In genomic region chr16:50593410-50594139, GRCh38 we compare ENCODE assay signal across 11 cellular contexts. TPM values are rescaled to one million over a fixed set of nuclear protein-coding genes. Genes with fewer than 3 reads are reported as not detected.
DNase-seq lines count a peak whose midpoint lies in the region; ATAC-seq and TF ChIP-seq lines count a peak whose summit lies in the region.
"Had no signal": no experiment of that assay in that cellular context is flagged by ENCODE, and none has a peak within 500 bp of the region (broad histone marks: within the 10 kb centered on the region; RNA-seq: fewer than 3 reads in every experiment).

No MANE protein-coding gene starts in this region.

- H3K4me1 Mint-ChIP-seq in GM23338 = peaks cover 22% of the 10 kb centered on the region; the same call in 2 of the 3 replicates
- H3K4me1 Mint-ChIP-seq in progenitor cell of endocrine pancreas (ENCODE audit: low read depth) = no peaks in the 10 kb centered on the region

- DNase-seq in GM23338 (ENCODE audit: low spot score) = peak; percentile 87
- peak; percentile 48 for DNase-seq in SK-N-SH
- peak; percentile 31 for DNase-seq in fibroblast of pulmonary artery (ENCODE audit: low read depth)
- DNase-seq in progenitor cell of endocrine pancreas (ENCODE audit: low spot score, unreplicated experiment) = no peak
- DNase-seq in central memory CD4-positive, alpha-beta T cell = no peak
- DNase-seq in suprapubic skin (ENCODE audit: low spot score in 2 of 2) = no peak
- DNase-seq: activated CD8-positive, alpha-beta memory T cell treated with anti-CD3 and anti-CD28 coated beads for 24 hours; EL; naive B cell had no signal

- TF ChIP-seq CTCF in GM23338 (conservative IDR thresholded peaks at IDR 0.05; ENCODE audit: low read depth in 2 of 2) (peak; percentile 68 to 77), SK-N-SH (IDR thresholded peaks at IDR 0.05) (peak; percentile 33; the same call in 1 of the 2 replicates), fibroblast of pulmonary artery (IDR thresholded peaks at IDR 0.05; ENCODE audit: low read length, missing control alignments) (peak; percentile 28), progenitor cell of endocrine pancreas (IDR thresholded peaks at IDR 0.05; ENCODE audit: unreplicated experiment) (peak; percentile 56), suprapubic skin (IDR thresholded peaks at IDR 0.05) (no peak)

- H2AFZ ChIP-seq in GM23338 (no peak overlapping the region), SK-N-SH (ENCODE audit: low read depth) (no peak overlapping the region)

- no peaks in the 10 kb centered on the region for H3K36me3 ChIP-seq in GM23338 (ENCODE audit: insufficient read depth)
- H3K36me3 ChIP-seq in SK-N-SH (replicated peaks in 1 of 2; ENCODE audit: control insufficient read depth in 1 of 2, insufficient read depth in 2 of 2, low read length in 1 of 2) = no peaks in the 10 kb centered on the region
- no peaks in the 10 kb centered on the region for H3K36me3 ChIP-seq in suprapubic skin

- H3K27ac Mint-ChIP-seq in GM23338 = peak overlapping the region; percentile 93; the same call in 1 of the 2 replicates
- H3K27ac Mint-ChIP-seq in progenitor cell of endocrine pancreas = peak overlapping the region; percentile 64

- TF ChIP-seq POLR2A in suprapubic skin (IDR thresholded peaks at IDR 0.05) = no peak

- H3K27me3 ChIP-seq in GM23338 (ENCODE audit: insufficient read depth) = no peaks in the 10 kb centered on the region
- no peaks in the 10 kb centered on the region for H3K27me3 ChIP-seq in SK-N-SH (ENCODE audit: insufficient read depth)
- no peaks in the 10 kb centered on the region for H3K27me3 ChIP-seq in suprapubic skin

- no peaks in the 10 kb centered on the region for H4K20me1 ChIP-seq in GM23338 (replicated peaks; ENCODE audit: insufficient read depth)
- no peaks in the 10 kb centered on the region for H4K20me1 ChIP-seq in SK-N-SH (ENCODE audit: insufficient read depth)

- TF ChIP-seq RAD21 in SK-N-SH (IDR thresholded peaks at IDR 0.05; ENCODE audit: low read length) = peak; percentile 50

- H3K27ac ChIP-seq in GM23338 (ENCODE audit: low read depth) (no peak overlapping the region), SK-N-SH (ENCODE audit: low read depth in 2 of 2, low read length in 1 of 2) (no peak overlapping the region), suprapubic skin (no peak overlapping the region)

- H3K36me3 Mint-ChIP-seq in GM23338 (ENCODE audit: low read depth) = no peaks in the 10 kb centered on the region
- H3K36me3 Mint-ChIP-seq in progenitor cell of endocrine pancreas (ENCODE audit: insufficient read depth) = no peaks in the 10 kb centered on the region

- H3K9me3 ChIP-seq in SK-N-SH (no peaks in the 10 kb centered on the region), suprapubic skin (no peaks in the 10 kb centered on the region)

- no peak overlapping the region for H3K4me3 Mint-ChIP-seq in GM23338
- no peak overlapping the region for H3K4me3 Mint-ChIP-seq in progenitor cell of endocrine pancreas (ENCODE audit: low read depth)

- ATAC-seq in GM23338 (peak; percentile 86), GM19351 (IDR thresholded peaks at IDR 0.05; ENCODE audit: unreplicated experiment) (no peak), HG03342 (IDR thresholded peaks at IDR 0.05; ENCODE audit: unreplicated experiment) (no peak)

- WGBS in SK-N-SH (ENCODE audit: low lambda C conversion rate) = 70% methylated on average over 9 of the region's 9 CpGs
- WGBS in suprapubic skin = 91% methylated on average over 9 of the region's 9 CpGs

- peaks cover 10% of the 10 kb centered on the region for H3K27me3 Mint-ChIP-seq in GM23338 (ENCODE audit: insufficient read depth, low read depth, poor library complexity)
- no peaks in the 10 kb centered on the region for H3K27me3 Mint-ChIP-seq in progenitor cell of endocrine pancreas

- POLR2A ChIA-PET in SK-N-SH (lab: Yijun Ruan, JAX) = no interaction called here

- CTCF ChIA-PET in SK-N-SH (lab: Yijun Ruan, JAX) = interaction anchor here (0.6 to 4.6 kb wide), 12 partner anchors 10 to 397 kb away, joined by 3 to 29 read pairs (median 4); no protein-coding TSS in a partner anchor

- no peaks in the 10 kb centered on the region for H3K79me2 ChIP-seq in GM23338 (replicated peaks; ENCODE audit: insufficient read depth)
- H3K79me2 ChIP-seq in SK-N-SH (ENCODE audit: insufficient read depth) = no peaks in the 10 kb centered on the region

- TF ChIP-seq EP300 in SK-N-SH (IDR thresholded peaks at IDR 0.05; ENCODE audit: borderline replicate concordance in 1 of 2, low read depth in 1 of 2, low read length in 1 of 2) (no peak), suprapubic skin (IDR thresholded peaks at IDR 0.05) (no peak)

- H3K9me2 ChIP-seq in GM23338 (ENCODE audit: insufficient read depth) = no peaks in the 10 kb centered on the region
- H3K9me2 ChIP-seq in SK-N-SH = no peaks in the 10 kb centered on the region

- no peak overlapping the region for H3K9ac ChIP-seq in SK-N-SH

- H3F3A ChIP-seq in GM23338 (replicated peaks; ENCODE audit: low read depth) (no peaks in the 10 kb centered on the region), SK-N-SH (replicated peaks; ENCODE audit: insufficient read depth) (no peaks in the 10 kb centered on the region)

- H3K4me3 ChIP-seq in GM23338 = no peak overlapping the region
- H3K4me3 ChIP-seq in SK-N-SH (ENCODE audit: low read depth in 2 of 2, low read length in 1 of 2) = no peak overlapping the region; a peak in 1 of 4 replicates
- H3K4me3 ChIP-seq in fibroblast of pulmonary artery (replicated peaks; ENCODE audit: low read depth, low read length) = no peak overlapping the region
- no peak overlapping the region for H3K4me3 ChIP-seq in suprapubic skin

- H3K9me3 Mint-ChIP-seq in GM23338 = no peaks in the 10 kb centered on the region
- no peaks in the 10 kb centered on the region for H3K9me3 Mint-ChIP-seq in progenitor cell of endocrine pancreas (ENCODE audit: low read depth)

- H3K4me2 ChIP-seq in GM23338 (no peak overlapping the region), SK-N-SH (no peak overlapping the region)

- 0 out of 2 replicates have a peak, but pooled peaks cover 3% of the 10 kb centered on the region for H3K4me1 ChIP-seq in GM23338 (ENCODE audit: insufficient read depth)
- peaks cover 0 to 25% of the 10 kb centered on the region in 2 experiments; a peak in 1 of 4 replicates for H3K4me1 ChIP-seq in SK-N-SH (ENCODE audit: control insufficient read depth in 1 of 2, insufficient read depth in 2 of 2, low read depth in 1 of 2, low read length in 1 of 2)
- H3K4me1 ChIP-seq in suprapubic skin = peaks cover 22% of the 10 kb centered on the region

TF ChIP-seq in GM23338, 12 proteins besides CTCF, POLR2A, EP300 and RAD21 (continues in another document):
- TF ChIP-seq CREB1 (CRISPR knock-in tag; IDR thresholded peaks at IDR 0.05; ENCODE audit: low read depth) (no peak; the same call in 1 of the 2 replicates), JUNB (IDR thresholded peaks at IDR 0.05; ENCODE audit: unreplicated experiment) (no peak)

TF ChIP-seq in SK-N-SH, 30 proteins besides CTCF, POLR2A, EP300 and RAD21:
- TF ChIP-seq MAX (IDR thresholded peaks at IDR 0.05; ENCODE audit: low read depth) (no peak), SIN3A (IDR thresholded peaks at IDR 0.05; ENCODE audit: borderline replicate concordance, low read depth, low read length) (no peak), YY1 (IDR thresholded peaks at IDR 0.05; ENCODE audit: low read depth) (no peak), RFX5 (IDR thresholded peaks at IDR 0.05; ENCODE audit: low read length) (no peak), NRF1 (IDR thresholded peaks at IDR 0.05; ENCODE audit: low read depth, low read length) (no peak), TEAD4 (IDR thresholded peaks at IDR 0.05; ENCODE audit: borderline replicate concordance, insufficient read depth) (no peak)

RNA-seq across cellular contexts. Expression of gene NKD1, which starts 45.4 kb away (rescaled TPM):
- total RNA-seq in GM23338 (2014; rRNA removed; shearing (Covaris generic)) = 1.6 and 2.1 TPM in 2 replicates
- polyA plus RNA-seq in GM23338 (2016; fragmentation: Nextera tagmentation; extraction: Ambion mirVana) = 2.3 and 2.5 TPM in 2 replicates
- 0.02 and 0.13 TPM in 2 replicates for polyA plus RNA-seq in SK-N-SH (2012; rRNA removed)
- polyA plus RNA-seq in SK-N-SH (2012; cell fraction: cytosol; rRNA removed) = 0.03 and 0.16 TPM in 2 replicates
- 0.04 and 0.05 TPM in 2 replicates for polyA plus RNA-seq in SK-N-SH (2012; cell fraction: nucleus; rRNA removed)
- total RNA-seq in progenitor cell of endocrine pancreas = 2.8 and 3.0 TPM in 2 replicates
- 1 to 10 TPM; 1.8 to 9.1 (median 2.6) TPM for total RNA-seq in suprapubic skin

Comparison
In these comparisons a context has a peak if more than half of its experiments do, and no peak if none do; other contexts are left out.
1. DNase-seq: peak in GM23338 (single experiment), SK-N-SH (single experiment) and fibroblast of pulmonary artery (single experiment); none in progenitor cell of endocrine pancreas (single experiment), central memory CD4-positive, alpha-beta T cell (single experiment) and suprapubic skin (0 of 2).
2. CTCF ChIP-seq: peak in GM23338 (2 of 2), SK-N-SH (single experiment), fibroblast of pulmonary artery (single experiment) and progenitor cell of endocrine pancreas (single experiment); none in suprapubic skin (0 of 2).